9 cellular contexts compared by ENCODE assay signal in the genomic region with DNA sequence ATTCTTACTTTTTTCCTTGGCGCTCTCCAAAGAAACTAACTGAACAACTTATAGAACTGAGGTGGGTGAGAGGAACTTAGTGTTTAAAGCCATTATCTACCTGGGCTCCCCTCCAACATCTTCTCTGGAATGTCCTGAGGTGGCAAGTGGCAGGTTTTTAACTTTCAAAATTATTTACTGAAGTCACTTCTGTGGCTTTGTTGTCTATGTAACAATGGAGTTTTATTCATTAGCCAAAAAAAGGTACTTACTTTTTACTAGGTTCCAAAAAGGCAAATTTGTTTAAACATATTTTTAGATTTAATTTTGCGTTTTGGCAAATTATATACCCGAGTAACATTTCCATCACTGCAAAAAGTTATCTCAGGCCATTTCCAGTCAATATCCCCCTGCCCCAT. TPM values are rescaled to one million over a fixed set of nuclear protein-coding genes. Genes with fewer than 3 reads are reported as not detected.
DNase-seq lines count a peak whose midpoint lies in the region; ATAC-seq and TF ChIP-seq lines count a peak whose summit lies in the region.
"Had no signal": no experiment of that assay in that cellular context is flagged by ENCODE, and none has a peak within 500 bp of the region (broad histone marks: within the 10 kb centered on the region; RNA-seq: fewer than 3 reads in every experiment).

No MANE protein-coding gene starts in this region.

- CTCF ChIA-PET in activated CD4-positive, alpha-beta T cell treated with anti-CD3 and anti-CD28 coated beads, Interleukin-2, amount 10 ng/mL, durations not matched to agents 7 days and 5 days (lab: Charles Lee), result interaction anchor here (0.7 kb wide), 1 partner anchor 38 kb away, joined by 5 read pairs; no protein-coding TSS in a partner anchor
- CTCF ChIA-PET in WTC11 (lab: Charles Lee), result interaction anchor here (0.7 kb wide), 1 partner anchor 207 kb away, joined by 3 read pairs; no protein-coding TSS in a partner anchor

- H3K27me3 Mint-ChIP-seq in activated CD4-positive, alpha-beta T cell treated with anti-CD3 and anti-CD28 coated beads, Interleukin-2, amount 10 ng/mL, durations not matched to agents 7 days and 5 days, result no peaks in the 10 kb centered on the region
- peaks cover 7% of the 10 kb centered on the region for H3K27me3 Mint-ChIP-seq in WTC11 (ENCODE audit: low read depth)
- no peaks in the 10 kb centered on the region for H3K27me3 Mint-ChIP-seq in stimulated activated naive B cell treated with anti-CD40 and anti-IgM and Interleukin-4, amounts not matched to agents 10 μg/mL and 1 μg/mL and 100 μg/mL, for 72 hours

- TF ChIP-seq CTCF in WTC11 (IDR thresholded peaks at IDR 0.05), result no peak
- no peak for TF ChIP-seq CTCF in fibroblast of the aortic adventitia (IDR thresholded peaks at IDR 0.05; ENCODE audit: insufficient read depth, low read length)

- POLR2A ChIA-PET in activated CD4-positive, alpha-beta T cell treated with anti-CD3 and anti-CD28 coated beads, Interleukin-2, amount 10 ng/mL, durations not matched to agents 7 days and 5 days (lab: Charles Lee), result interaction anchor here (0.6 kb wide), 1 partner anchor 383 kb away, joined by 3 read pairs; no protein-coding TSS in a partner anchor
- POLR2A ChIA-PET in WTC11 (lab: Charles Lee), result no interaction called here

- no peaks in the 10 kb centered on the region for H3K9me3 Mint-ChIP-seq in activated CD4-positive, alpha-beta T cell treated with anti-CD3 and anti-CD28 coated beads, Interleukin-2, amount 10 ng/mL, durations not matched to agents 7 days and 5 days
- H3K9me3 Mint-ChIP-seq in WTC11, result no peaks in the 10 kb centered on the region
- no peaks in the 10 kb centered on the region for H3K9me3 Mint-ChIP-seq in stimulated activated naive B cell treated with anti-CD40 and anti-IgM and Interleukin-4, amounts not matched to agents 10 μg/mL and 1 μg/mL and 100 μg/mL, for 72 hours

- peaks cover 78% of the 10 kb centered on the region for H3K36me3 Mint-ChIP-seq in activated CD4-positive, alpha-beta T cell treated with anti-CD3 and anti-CD28 coated beads, Interleukin-2, amount 10 ng/mL, durations not matched to agents 7 days and 5 days (ENCODE audit: low read depth)
- peaks cover 67% of the 10 kb centered on the region for H3K36me3 Mint-ChIP-seq in WTC11
- peaks cover 55 to 71% of the 10 kb centered on the region in 2 donors for H3K36me3 Mint-ChIP-seq in stimulated activated naive B cell treated with anti-CD40 and anti-IgM and Interleukin-4, amounts not matched to agents 10 μg/mL and 1 μg/mL and 100 μg/mL, for 72 hours

- peak overlapping the region; percentile 98 for H3K27ac Mint-ChIP-seq in activated CD4-positive, alpha-beta T cell treated with anti-CD3 and anti-CD28 coated beads, Interleukin-2, amount 10 ng/mL, durations not matched to agents 7 days and 5 days
- peak overlapping the region; percentile 68; the same call in 1 of the 2 replicates for H3K27ac Mint-ChIP-seq in WTC11
- peak overlapping the region; percentile 99 for H3K27ac Mint-ChIP-seq in stimulated activated naive B cell treated with anti-CD40 and anti-IgM and Interleukin-4, amounts not matched to agents 10 μg/mL and 1 μg/mL and 100 μg/mL, for 72 hours

- peaks cover 70% of the 10 kb centered on the region for H3K4me1 Mint-ChIP-seq in activated CD4-positive, alpha-beta T cell treated with anti-CD3 and anti-CD28 coated beads, Interleukin-2, amount 10 ng/mL, durations not matched to agents 7 days and 5 days
- peaks cover 71% of the 10 kb centered on the region for H3K4me1 Mint-ChIP-seq in WTC11
- peaks cover 38 to 64% of the 10 kb centered on the region in 2 donors for H3K4me1 Mint-ChIP-seq in stimulated activated naive B cell treated with anti-CD40 and anti-IgM and Interleukin-4, amounts not matched to agents 10 μg/mL and 1 μg/mL and 100 μg/mL, for 72 hours

- DNase-seq in activated CD4-positive, alpha-beta T cell treated with anti-CD3 and anti-CD28 coated beads, Interleukin-2, amount 10 ng/mL, durations not matched to agents 7 days and 5 days, result no peak
- DNase-seq in activated CD4-positive, alpha-beta T cell treated with anti-CD3 and anti-CD28 coated beads for 1 hour, result no peak
- DNase-seq in WTC11 (ENCODE audit: low spot score) (no peak), fibroblast of the aortic adventitia (ENCODE audit: low read depth) (no peak), OCI-M2 (lab: John Stamatoyannopoulos, UW; ENCODE audit: unreplicated experiment) (no peak)
- no peak for DNase-seq in stimulated activated naive B cell treated with anti-CD40 and anti-IgM and Interleukin-4, amounts not matched to agents 10 μg/mL and 1 μg/mL and 100 μg/mL, for 72 hours
- DNase-seq: NCI-H1417 had no signal

- ATAC-seq in WTC11 (no peak), HG03571 (IDR thresholded peaks at IDR 0.05; ENCODE audit: unreplicated experiment) (no peak), HG03354 (IDR thresholded peaks at IDR 0.05; ENCODE audit: poor library complexity, severe bottlenecking, unreplicated experiment) (no peak)
- ATAC-seq in stimulated activated naive B cell treated with anti-CD40 and anti-IgM and Interleukin-4, amounts not matched to agents 10 μg/mL and 1 μg/mL and 100 μg/mL, for 72 hours (replicated peaks), result no peak

- H3K4me3 Mint-ChIP-seq in activated CD4-positive, alpha-beta T cell treated with anti-CD3 and anti-CD28 coated beads, Interleukin-2, amount 10 ng/mL, durations not matched to agents 7 days and 5 days, result peak overlapping the region; percentile 96
- H3K4me3 Mint-ChIP-seq in WTC11, result peak overlapping the region; percentile 92
- H3K4me3 Mint-ChIP-seq in stimulated activated naive B cell treated with anti-CD40 and anti-IgM and Interleukin-4, amounts not matched to agents 10 μg/mL and 1 μg/mL and 100 μg/mL, for 72 hours, result peak overlapping the region; percentile 87 to 97

- H3K4me3 ChIP-seq in fibroblast of the aortic adventitia (ENCODE audit: low read depth, low read length), result peak overlapping the region; percentile 96

TF ChIP-seq in WTC11, 78 proteins besides CTCF, POLR2A, EP300 and RAD21 (continues in another document):
- TF ChIP-seq SMAD4 (CRISPR knock-in tag; IDR thresholded peaks at IDR 0.05) (no peak), JAZF1 (CRISPR knock-in tag; IDR thresholded peaks at IDR 0.05) (no peak), SMAD3 (CRISPR knock-in tag; IDR thresholded peaks at IDR 0.05; ENCODE audit: borderline replicate concordance) (no peak), NFE2L1 (CRISPR knock-in tag; IDR thresholded peaks at IDR 0.05) (no peak), GABPB1 (CRISPR knock-in tag; IDR thresholded peaks at IDR 0.05) (no peak)
- TF ChIP-seq, protein P1, sequence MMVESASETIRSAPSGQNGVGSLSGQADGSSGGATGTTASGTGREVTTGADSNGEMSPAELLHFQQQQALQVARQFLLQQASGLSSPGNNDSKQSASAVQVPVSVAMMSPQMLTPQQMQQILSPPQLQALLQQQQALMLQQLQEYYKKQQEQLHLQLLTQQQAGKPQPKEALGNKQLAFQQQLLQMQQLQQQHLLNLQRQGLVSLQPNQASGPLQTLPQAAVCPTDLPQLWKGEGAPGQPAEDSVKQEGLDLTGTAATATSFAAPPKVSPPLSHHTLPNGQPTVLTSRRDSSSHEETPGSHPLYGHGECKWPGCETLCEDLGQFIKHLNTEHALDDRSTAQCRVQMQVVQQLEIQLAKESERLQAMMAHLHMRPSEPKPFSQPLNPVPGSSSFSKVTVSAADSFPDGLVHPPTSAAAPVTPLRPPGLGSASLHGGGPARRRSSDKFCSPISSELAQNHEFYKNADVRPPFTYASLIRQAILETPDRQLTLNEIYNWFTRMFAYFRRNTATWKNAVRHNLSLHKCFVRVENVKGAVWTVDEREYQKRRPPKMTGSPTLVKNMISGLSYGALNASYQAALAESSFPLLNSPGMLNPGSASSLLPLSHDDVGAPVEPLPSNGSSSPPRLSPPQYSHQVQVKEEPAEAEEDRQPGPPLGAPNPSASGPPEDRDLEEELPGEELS (CRISPR knock-in tag; IDR thresholded peaks at IDR 0.05), result no peak
- TF ChIP-seq, protein P2, sequence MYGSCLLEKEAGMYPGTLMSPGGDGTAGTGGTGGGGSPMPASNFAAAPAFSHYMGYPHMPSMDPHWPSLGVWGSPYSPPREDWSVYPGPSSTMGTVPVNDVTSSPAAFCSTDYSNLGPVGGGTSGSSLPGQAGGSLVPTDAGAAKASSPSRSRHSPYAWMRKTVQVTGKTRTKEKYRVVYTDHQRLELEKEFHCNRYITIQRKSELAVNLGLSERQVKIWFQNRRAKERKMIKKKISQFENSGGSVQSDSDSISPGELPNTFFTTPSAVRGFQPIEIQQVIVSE (CRISPR knock-in tag; IDR thresholded peaks at IDR 0.05; ENCODE audit: borderline replicate concordance), result no peak
- TF ChIP-seq, protein P3, sequence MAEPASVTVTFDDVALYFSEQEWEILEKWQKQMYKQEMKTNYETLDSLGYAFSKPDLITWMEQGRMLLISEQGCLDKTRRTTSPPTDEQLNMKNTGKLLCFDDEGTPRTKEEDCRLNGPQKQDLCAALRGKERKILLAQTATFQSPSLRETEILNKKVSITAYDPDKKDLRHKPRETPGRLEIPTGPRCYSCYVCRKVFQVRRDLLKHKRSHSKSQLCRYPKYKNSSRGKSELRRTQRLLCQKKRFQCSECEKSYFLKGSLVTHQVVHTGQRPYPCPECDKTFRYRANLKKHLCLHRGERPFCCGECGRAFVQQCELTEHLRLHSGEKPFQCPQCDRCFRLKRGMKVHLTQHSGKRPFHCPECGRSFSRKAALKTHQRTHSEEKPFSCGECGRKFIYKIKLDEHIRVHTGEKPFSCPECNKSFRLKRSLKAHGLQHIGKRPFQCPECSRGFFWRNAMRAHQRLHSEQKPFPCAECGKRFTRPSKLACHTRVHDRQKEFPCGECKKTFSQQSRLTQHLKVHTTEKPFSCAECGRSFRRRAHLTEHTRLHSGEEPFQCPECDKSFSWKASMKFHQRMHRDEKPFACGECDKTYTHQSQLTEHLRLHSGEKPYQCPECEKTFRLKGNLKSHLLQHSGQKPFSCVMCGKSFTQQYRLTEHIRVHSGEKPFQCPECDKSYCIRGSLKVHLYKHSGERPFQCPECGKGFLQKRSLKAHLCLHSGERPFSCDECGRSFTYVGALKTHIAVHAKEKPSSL (CRISPR knock-in tag; conservative IDR thresholded peaks at IDR 0.05), result no peak

RNA-seq across cellular contexts. Expression of a gene that starts 2.4 kb away (rescaled TPM):
- 1,000 to 10,000 TPM; 1,608 to 1,874 TPM for total RNA-seq in activated CD4-positive, alpha-beta T cell treated with anti-CD3 and anti-CD28 coated beads, Interleukin-2, amount 10 ng/mL, durations not matched to agents 7 days and 5 days
- total RNA-seq in WTC11 (2021), result 1,978 to 2,328 TPM (median 2,316 TPM) in 3 replicates
- total RNA-seq in fibroblast of the aortic adventitia (ENCODE audit: low replicate concordance), result 594 and 1,443 TPM in 2 replicates

RNA-seq across cellular contexts. Expression of a gene that starts 58.7 kb away (rescaled TPM):
- total RNA-seq in activated CD4-positive, alpha-beta T cell treated with anti-CD3 and anti-CD28 coated beads, Interleukin-2, amount 10 ng/mL, durations not matched to agents 7 days and 5 days, result 10 to 100 TPM; 68.5 to 68.7 TPM
- total RNA-seq in WTC11 (2021), result 122 to 161 TPM (median 124 TPM) in 3 replicates
- total RNA-seq in fibroblast of the aortic adventitia (ENCODE audit: low replicate concordance), result 27.0 and 50.3 TPM in 2 replicates
